Comparison of ENCODE assay signal across 1 cellular context in genomic region chr3:160447544-160447943, GRCh38.
TF ChIP-seq lines count a peak whose summit lies in the region.

No MANE protein-coding gene starts in this region.

TF ChIP-seq in IMR-90, 13 proteins besides CTCF, POLR2A, EP300 and RAD21:
- peak; percentile 70 for TF ChIP-seq CEBPB (IDR thresholded peaks at IDR 0.05; ENCODE audit: low read depth, low read length)
- no peak for TF ChIP-seq ELK1 (IDR thresholded peaks at IDR 0.05; ENCODE audit: borderline replicate concordance, low read depth, low read length)
